In genomic region chr12:131990980-131991305, GRCh38 we compare ENCODE assay signal across 21 cellular contexts. TPM values are rescaled to one million over a fixed set of nuclear protein-coding genes. Genes with fewer than 3 reads are reported as not detected.
DNase-seq lines count a peak whose midpoint lies in the region; ATAC-seq lines count a peak whose summit lies in the region.
"Had no signal": no experiment of that assay in that cellular context is flagged by ENCODE, and none has a peak within 500 bp of the region (broad histone marks: within the 10 kb centered on the region; RNA-seq: fewer than 3 reads in every experiment).

No MANE protein-coding gene starts in this region.

- H3K9me3 ChIP-seq in BLaER1: no peaks in the 10 kb centered on the region
- H3K9me3 ChIP-seq in NT2/D1 (ENCODE audit: insufficient read depth, low read length): no peaks in the 10 kb centered on the region
- no peaks in the 10 kb centered on the region for H3K9me3 ChIP-seq in mesodermal cell (ENCODE audit: control insufficient read depth, low read length)
- H3K9me3 ChIP-seq: body of pancreas, colonic mucosa, left ventricle myocardium inferior, MG63, uterus had no signal

- peaks cover 50% of the 10 kb centered on the region; the same call in 1 of the 2 replicates for H4K20me1 ChIP-seq in BLaER1

- peak overlapping the region; percentile 41; the same call in 1 of the 2 replicates for H3K4me3 ChIP-seq in BLaER1
- no peak overlapping the region for H3K4me3 ChIP-seq in NT2/D1 (ENCODE audit: insufficient read length, low read depth)
- H3K4me3 ChIP-seq in mesodermal cell (ENCODE audit: extremely low read depth, insufficient read depth, low read length, poor library complexity, severe bottlenecking): no peak overlapping the region
- H3K4me3 ChIP-seq: body of pancreas, colonic mucosa, left ventricle myocardium inferior, MG63, skin epidermis, uterus had no signal

- peak overlapping the region; percentile 88 for H3K4me2 ChIP-seq in BLaER1

- peaks cover 80% of the 10 kb centered on the region for H3K36me3 ChIP-seq in BLaER1
- H3K36me3 ChIP-seq in NT2/D1 (ENCODE audit: insufficient read depth, insufficient read length, low read length): peaks cover 83% of the 10 kb centered on the region
- H3K36me3 ChIP-seq in mesodermal cell (ENCODE audit: control insufficient read depth, insufficient read depth, low read length): peaks cover 85% of the 10 kb centered on the region
- H3K36me3 ChIP-seq: uterus had no signal

- 62 to 65% methylated on average over 9 of the region's 9 CpGs for whole genome bisulfite sequencing in mesodermal cell (ENCODE audit: insufficient coverage in 2 of 2), 2 experiments

- no peaks in the 10 kb centered on the region for H3K9me3 Mint-ChIP-seq in immature natural killer cell
- H3K9me3 Mint-ChIP-seq: activated naive CD8-positive, alpha-beta T cell treated with anti-CD3 and anti-CD28 coated beads, Interleukin-2, amount 10 ng/mL, durations not matched to agents 7 days and 5 days; activated T-helper 17 cell treated with anti-CD3 and anti-CD28 coated beads, Interleukin-2, amount 50 U/mL, for 72 hours; stimulated activated effector memory CD8-positive, alpha-beta T cell treated with anti-CD3 and anti-CD28 coated beads, Interleukin-12 subunit alpha, Interleukin-12 subunit beta, amount 100 ng/mL, for 72 hours had no signal

- H3K9ac ChIP-seq in BLaER1 (peak overlapping the region; percentile 67; the same call in 1 of the 2 replicates), NT2/D1 (ENCODE audit: insufficient read length, low read depth) (peak overlapping the region; percentile 52)

- peaks cover 0 to 1% of the 10 kb centered on the region in 2 donors for H3K4me1 Mint-ChIP-seq in immature natural killer cell
- H3K4me1 Mint-ChIP-seq: activated naive CD8-positive, alpha-beta T cell treated with anti-CD3 and anti-CD28 coated beads, Interleukin-2, amount 10 ng/mL, durations not matched to agents 7 days and 5 days; activated T-helper 17 cell treated with anti-CD3 and anti-CD28 coated beads, Interleukin-2, amount 50 U/mL, for 72 hours had no signal

- H3K36me3 Mint-ChIP-seq in immature natural killer cell: peaks cover 27 to 66% (median 58%) of the 10 kb centered on the region in 3 donors

- no peak overlapping the region for H3K4me3 Mint-ChIP-seq in immature natural killer cell
- H3K4me3 Mint-ChIP-seq: activated naive CD8-positive, alpha-beta T cell treated with anti-CD3 and anti-CD28 coated beads, Interleukin-2, amount 10 ng/mL, durations not matched to agents 7 days and 5 days; activated T-helper 17 cell treated with anti-CD3 and anti-CD28 coated beads, Interleukin-2, amount 50 U/mL, for 72 hours; stimulated activated effector memory CD8-positive, alpha-beta T cell treated with anti-CD3 and anti-CD28 coated beads, Interleukin-12 subunit alpha, Interleukin-12 subunit beta, amount 100 ng/mL, for 72 hours had no signal

- H3K27ac Mint-ChIP-seq in immature natural killer cell: no peak overlapping the region
- H3K27ac Mint-ChIP-seq: activated naive CD8-positive, alpha-beta T cell treated with anti-CD3 and anti-CD28 coated beads, Interleukin-2, amount 10 ng/mL, durations not matched to agents 7 days and 5 days; activated T-helper 17 cell treated with anti-CD3 and anti-CD28 coated beads, Interleukin-2, amount 50 U/mL, for 72 hours; stimulated activated effector memory CD8-positive, alpha-beta T cell treated with anti-CD3 and anti-CD28 coated beads, Interleukin-12 subunit alpha, Interleukin-12 subunit beta, amount 100 ng/mL, for 72 hours had no signal

- no peaks in the 10 kb centered on the region for H3K27me3 ChIP-seq in BLaER1
- no peaks in the 10 kb centered on the region for H3K27me3 ChIP-seq in NT2/D1 (ENCODE audit: insufficient read depth, insufficient read length)
- H3K27me3 ChIP-seq: body of pancreas, colonic mucosa, MG63, uterus had no signal

- DNase-seq in NT2/D1 (ENCODE audit: low read depth, low spot score) (no peak), immature natural killer cell (no peak), retina (no peak), SHP77 (lab: John Stamatoyannopoulos, UW) (no peak)
- DNase-seq: activated CD4-positive, alpha-beta T cell treated with anti-CD3 and anti-CD28 coated beads for 48 hours; activated naive CD8-positive, alpha-beta T cell treated with anti-CD3 and anti-CD28 coated beads, Interleukin-2, amount 10 ng/mL, durations not matched to agents 7 days and 5 days; body of pancreas; colonic mucosa; EL; GOT3; left ventricle myocardium inferior; MG63; stimulated activated CD4-positive, alpha-beta T cell treated with anti-CD3 and anti-CD28 coated beads, Interleukin-2, amount 100 ng/mL, for 24 hours; uterus had no signal

- H3K27me3 Mint-ChIP-seq in immature natural killer cell (ENCODE audit: low read depth in 3 of 3): peaks cover 0 to 3% (median 0%) of the 10 kb centered on the region in 3 donors
- H3K27me3 Mint-ChIP-seq: activated naive CD8-positive, alpha-beta T cell treated with anti-CD3 and anti-CD28 coated beads, Interleukin-2, amount 10 ng/mL, durations not matched to agents 7 days and 5 days; activated T-helper 17 cell treated with anti-CD3 and anti-CD28 coated beads, Interleukin-2, amount 50 U/mL, for 72 hours had no signal

- peaks cover 71% of the 10 kb centered on the region for H3K4me1 ChIP-seq in BLaER1
- peaks cover 11% of the 10 kb centered on the region for H3K4me1 ChIP-seq in NT2/D1 (ENCODE audit: insufficient read depth, insufficient read length)
- H3K4me1 ChIP-seq in mesodermal cell (ENCODE audit: control insufficient read depth, insufficient read depth, low read length, poor library complexity, severe bottlenecking): peaks cover 42% of the 10 kb centered on the region
- H3K4me1 ChIP-seq: body of pancreas, colonic mucosa, uterus had no signal

- no peak for ATAC-seq in GM21390 (IDR thresholded peaks at IDR 0.05; ENCODE audit: unreplicated experiment)
- ATAC-seq: activated T-helper 17 cell treated with anti-CD3 and anti-CD28 coated beads, Interleukin-2, amount 50 U/mL, for 72 hours; body of pancreas; stimulated activated effector memory CD8-positive, alpha-beta T cell treated with anti-CD3 and anti-CD28 coated beads, Interleukin-12 subunit alpha, Interleukin-12 subunit beta, amount 100 ng/mL, for 72 hours had no signal

- peak overlapping the region; percentile 89 for H3K27ac ChIP-seq in BLaER1
- H3K27ac ChIP-seq in cingulate gyrus (ENCODE audit: low read depth, low read length): peak overlapping the region; percentile 32
- peak overlapping the region; percentile 66 for H3K27ac ChIP-seq in mesodermal cell (ENCODE audit: low read depth, low read length, severe bottlenecking)
- H3K27ac ChIP-seq: body of pancreas, colonic mucosa, left ventricle myocardium inferior, skin epidermis, uterus had no signal

RNA-seq across cellular contexts. Expression of gene EP400, which starts 41.2 kb away (rescaled TPM):
- polyA plus RNA-seq in mesodermal cell (2013, experiment 1 of 2): 30.8 TPM
- 23.7 TPM for polyA plus RNA-seq in mesodermal cell (2013, experiment 2 of 2)
- 1 to 10 TPM in 1 of 3 donors, under 1 TPM in 2; 0.05 to 4.1 (median 0.74) TPM for polyA plus RNA-seq in immature natural killer cell

Comparison
In these comparisons a context has a peak if more than half of its experiments do, and no peak if none do; other contexts are left out.
1. H3K27ac ChIP-seq: peak in every context shown above with its lines; median percentile 89 in BLaER1; 66 in mesodermal cell; 32 in cingulate gyrus.